Comparison of ENCODE assay signal across 18 cellular contexts in the genomic region with DNA sequence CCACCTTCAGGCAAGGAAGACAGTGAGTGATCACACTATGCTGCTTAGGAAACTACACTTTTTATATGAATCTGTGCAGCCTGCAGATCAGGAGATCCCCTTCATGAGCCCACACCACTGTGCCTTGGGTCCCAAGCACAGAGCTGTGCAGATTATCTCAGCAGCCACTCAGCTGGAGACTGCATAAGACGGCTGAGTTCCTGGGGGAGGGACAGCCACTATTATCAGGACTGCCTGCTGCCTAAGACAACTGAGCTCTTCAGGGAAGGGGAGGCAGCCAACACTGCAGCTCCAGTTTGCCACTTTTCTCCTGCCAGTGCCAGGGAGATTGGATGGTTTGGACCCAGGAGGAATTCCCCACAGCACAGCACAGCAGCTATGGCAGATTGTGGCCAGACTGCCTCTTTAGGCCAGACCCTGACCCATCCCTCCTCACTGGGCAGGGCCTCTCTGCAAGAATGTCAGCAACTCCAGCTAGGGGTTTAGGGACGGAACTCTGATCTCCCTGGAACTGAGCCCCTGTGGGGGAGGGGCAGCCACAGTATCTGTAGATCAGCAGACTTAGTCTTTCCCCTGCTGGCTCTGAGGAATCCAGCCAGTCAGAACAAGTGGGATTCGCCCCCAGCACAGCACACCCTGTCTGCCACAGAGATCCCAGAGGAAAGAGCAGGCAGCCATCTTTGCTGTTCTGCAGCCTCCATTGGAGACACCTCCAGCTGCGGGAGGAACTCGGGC.
DNase-seq lines count a peak whose midpoint lies in the region; ATAC-seq, FAIRE-seq and TF ChIP-seq lines count a peak whose summit lies in the region.
"Had no signal": no experiment of that assay in that cellular context is flagged by ENCODE, and none has a peak within 500 bp of the region (broad histone marks: within the 10 kb centered on the region; RNA-seq: fewer than 3 reads in every experiment).

No MANE protein-coding gene starts in this region.

- H3K36me3 ChIP-seq in cardiac muscle cell (no peaks in the 10 kb centered on the region), heart right ventricle (no peaks in the 10 kb centered on the region), iPS-15b (ENCODE audit: control insufficient read depth, insufficient read depth, low read length) (no peaks in the 10 kb centered on the region), smooth muscle cell (ENCODE audit: low read depth) (no peaks in the 10 kb centered on the region), GM23248 (ENCODE audit: low read depth) (no peaks in the 10 kb centered on the region)

- H3K27ac ChIP-seq in cardiac muscle cell (peak overlapping the region; percentile 50), heart right ventricle (no peak overlapping the region), smooth muscle cell (ENCODE audit: low read depth) (no peak overlapping the region), substantia nigra (ENCODE audit: low read depth, low read length, poor library complexity, severe bottlenecking) (no peak overlapping the region), GM23248 (no peak overlapping the region)

- no peak for TF ChIP-seq POLR2A in GM12891 (IDR thresholded peaks at IDR 0.05; ENCODE audit: low read depth, low read length)

- no peak for ATAC-seq in heart right ventricle
- ATAC-seq: GM12878, Panc1, Right ventricle myocardium inferior had no signal

- H3K79me2 ChIP-seq in smooth muscle cell (ENCODE audit: low read depth) (no peaks in the 10 kb centered on the region), GM23248 (ENCODE audit: insufficient read depth) (no peaks in the 10 kb centered on the region)

- no peaks in the 10 kb centered on the region for H3K27me3 ChIP-seq in cardiac muscle cell
- no peaks in the 10 kb centered on the region for H3K27me3 ChIP-seq in heart right ventricle
- no peaks in the 10 kb centered on the region for H3K27me3 ChIP-seq in iPS-15b (ENCODE audit: control insufficient read depth, insufficient read depth, low read length)
- H3K27me3 ChIP-seq in smooth muscle cell (ENCODE audit: low read depth), result no peaks in the 10 kb centered on the region
- H3K27me3 ChIP-seq in GM23248 (replicated peaks; ENCODE audit: insufficient read depth), result peaks cover 3% of the 10 kb centered on the region

- H3K9ac ChIP-seq in iPS-15b (ENCODE audit: low read depth, low read length) (peak overlapping the region; percentile 26), smooth muscle cell (ENCODE audit: low read depth) (no peak overlapping the region), GM23248 (no peak overlapping the region)
- H3K9ac ChIP-seq: SK-N-SH had no signal

- H3K4me1 ChIP-seq in cardiac muscle cell (ENCODE audit: low read depth) (peaks cover 6% of the 10 kb centered on the region), heart right ventricle (no peaks in the 10 kb centered on the region), iPS-15b (ENCODE audit: control insufficient read depth, insufficient read depth, low read length) (peaks cover 3% of the 10 kb centered on the region), smooth muscle cell (ENCODE audit: low read depth) (peaks cover 14% of the 10 kb centered on the region), GM23248 (ENCODE audit: insufficient read depth) (no peaks in the 10 kb centered on the region)

- peak in 1 of 2 donors; percentile 33 for DNase-seq in cardiac muscle cell (ENCODE audit: low read depth in 1 of 2, low spot score in 1 of 2)
- DNase-seq in heart right ventricle, result no peak
- peak; percentile 78 for DNase-seq in OCI-M2 (lab: John Stamatoyannopoulos, UW; ENCODE audit: unreplicated experiment)
- DNase-seq in smooth muscle cell (lab: John Stamatoyannopoulos, UW; ENCODE audit: unreplicated experiment), result no peak
- DNase-seq in substantia nigra (lab: John Stamatoyannopoulos, UW), result no peak
- no peak for DNase-seq in GM12891 (ENCODE audit: insufficient read length, low spot score)
- DNase-seq in GM23248, result no peak
- DNase-seq: NCI-H1417, NCI-H2081 treated with DMSO at 0.1 percent for 48 hours, NCI-H345, NCI-H526 treated with DMSO at 0.1 percent for 48 hours, SK-N-SH had no signal

- peak overlapping the region; percentile 58 for H2AFZ ChIP-seq in smooth muscle cell (ENCODE audit: low read depth)
- H2AFZ ChIP-seq in GM23248, result no peak overlapping the region

- H3K4me2 ChIP-seq in smooth muscle cell (no peak overlapping the region), GM23248 (ENCODE audit: unreplicated experiment) (no peak overlapping the region)
- H3K4me2 ChIP-seq: SK-N-SH had no signal

- intact Hi-C loops in heart right ventricle (cut with DNase I), result no loop called here

- in situ Hi-C loops in GM23248 (cut with MboI), result no loop called here

- no peaks in the 10 kb centered on the region for H3K9me3 ChIP-seq in cardiac muscle cell (ENCODE audit: low read depth)
- H3K9me3 ChIP-seq in heart right ventricle, result peaks cover 0 to 5% (median 0%) of the 10 kb centered on the region in 11 donors
- no peaks in the 10 kb centered on the region for H3K9me3 ChIP-seq in iPS-15b (ENCODE audit: control insufficient read depth, insufficient read depth, low read length)
- no peaks in the 10 kb centered on the region for H3K9me3 ChIP-seq in smooth muscle cell (replicated peaks; ENCODE audit: low read depth)
- H3K9me3 ChIP-seq in GM23248 (ENCODE audit: low read depth), result no peaks in the 10 kb centered on the region
- H3K9me3 ChIP-seq: SK-N-SH had no signal

- no peak overlapping the region for H3K4me3 ChIP-seq in cardiac muscle cell
- no peak overlapping the region for H3K4me3 ChIP-seq in heart right ventricle
- H3K4me3 ChIP-seq in iPS-15b (ENCODE audit: low read depth, low read length), result no peak overlapping the region
- H3K4me3 ChIP-seq in smooth muscle cell, result no peak overlapping the region
- no peak overlapping the region for H3K4me3 ChIP-seq in GM23248
- H3K4me3 ChIP-seq: GM12878 had no signal

- TF ChIP-seq CTCF in cardiac muscle cell (IDR thresholded peaks at IDR 0.05; ENCODE audit: low read depth, low read length) (no peak), heart right ventricle (IDR thresholded peaks at IDR 0.05) (no peak), smooth muscle cell (IDR thresholded peaks at IDR 0.05; ENCODE audit: borderline replicate concordance, insufficient read depth, poor library complexity, severe bottlenecking) (no peak)

- 48 to 53% methylated on average over 5 of the region's 5 CpGs for WGBS in heart right ventricle, 2 donors
- 63% methylated on average over 5 of the region's 5 CpGs for WGBS in smooth muscle cell (ENCODE audit: low lambda C conversion rate)
- WGBS in GM23248 (ENCODE audit: low coverage in 1 of 2, low lambda C conversion rate in 2 of 2, missing lambda C conversion rate in 2 of 2), 2 experiments, result 34 to 42% methylated on average over 5 of the region's 5 CpGs

- no peaks in the 10 kb centered on the region for H3K9me2 ChIP-seq in GM23248 (ENCODE audit: insufficient read depth)
- H3K9me2 ChIP-seq: SK-N-SH had no signal

- no peak for FAIRE-seq in GM12891 (lab: Jason Lieb, UNC)
- FAIRE-seq: A204.1, GM12878, GM19239 had no signal

- H4K20me1 ChIP-seq in smooth muscle cell (ENCODE audit: low read depth) (no peaks in the 10 kb centered on the region), GM23248 (ENCODE audit: insufficient read depth) (no peaks in the 10 kb centered on the region)

- H3F3A ChIP-seq in smooth muscle cell (ENCODE audit: low read depth) (no peaks in the 10 kb centered on the region), GM23248 (ENCODE audit: insufficient read depth) (no peaks in the 10 kb centered on the region)

TF ChIP-seq in GM12891, 5 proteins besides CTCF, POLR2A, EP300 and RAD21:
- TF ChIP-seq SPI1 (IDR thresholded peaks at IDR 0.05; ENCODE audit: low read depth, low read length) (no peak), POU2F2 (IDR thresholded peaks at IDR 0.05; ENCODE audit: low read depth, low read length) (no peak), PAX5 (IDR thresholded peaks at IDR 0.05; ENCODE audit: insufficient read depth, low read length, severe bottlenecking) (no peak), TAF1 (IDR thresholded peaks at IDR 0.05; ENCODE audit: low read depth, low read length) (no peak), POLR2AphosphoS5 (IDR thresholded peaks at IDR 0.05; ENCODE audit: low read depth, low read length) (no peak)
